ENCODE assay signal across 28 cellular contexts in genomic region chr6:98590957-98591356, GRCh38.
"Had no signal": no experiment of that assay in that cellular context is flagged by ENCODE, and none has a peak within 500 bp of the region (broad histone marks: within the 10 kb centered on the region; RNA-seq: fewer than 3 reads in every experiment).

No MANE protein-coding gene starts in this region.

- H3K4me1 Mint-ChIP-seq: activated CD4-positive, alpha-beta T cell treated with anti-CD3 and anti-CD28 coated beads, Interleukin-2, amount 10 ng/mL, durations not matched to agents 7 days and 5 days; activated CD8-positive, alpha-beta memory T cell treated with anti-CD3 and anti-CD28 coated beads, Interleukin-2, amount 10 ng/mL, durations not matched to agents 7 days and 5 days; activated naive CD8-positive, alpha-beta T cell treated with anti-CD3 and anti-CD28 coated beads, Interleukin-2, amount 50 U/mL, for 24 hours; immature natural killer cell; naive thymus-derived CD4-positive, alpha-beta T cell had no signal

- H3K27me3 ChIP-seq: body of pancreas, cardiac muscle cell, hepatocyte, left lung, pancreas, vagina had no signal

- H3K36me3 ChIP-seq: cardiac muscle cell, left lung, pancreas, thoracic aorta, vagina, WERI-Rb-1 had no signal

- H3K36me3 Mint-ChIP-seq: activated CD8-positive, alpha-beta memory T cell treated with anti-CD3 and anti-CD28 coated beads, Interleukin-2, amount 10 ng/mL, durations not matched to agents 7 days and 5 days; immature natural killer cell; naive thymus-derived CD4-positive, alpha-beta T cell; type B pancreatic cell had no signal

- H3K4me2 ChIP-seq: hepatocyte had no signal

- H3K4me3 Mint-ChIP-seq: activated CD4-positive, alpha-beta T cell treated with anti-CD3 and anti-CD28 coated beads, Interleukin-2, amount 10 ng/mL, durations not matched to agents 7 days and 5 days; activated CD8-positive, alpha-beta memory T cell treated with anti-CD3 and anti-CD28 coated beads, Interleukin-2, amount 10 ng/mL, durations not matched to agents 7 days and 5 days; activated CD8-positive, alpha-beta T cell treated with anti-CD3 and anti-CD28 coated beads for 36 hours; activated naive CD8-positive, alpha-beta T cell treated with anti-CD3 and anti-CD28 coated beads, Interleukin-2, amount 50 U/mL, for 24 hours; activated T-helper 1 cell treated with anti-CD3 and anti-CD28 coated beads, Interleukin-12 subunit alpha, Interleukin-12 subunit beta, Interleukin-2, Interleukin-4 antibody, amounts not matched to agents 30 ng/mL and 10 ng/mL and 1 ng/mL, durations not matched to agents 14 hours and 24 hours and 36 hours; dendritic cell treated with granulocyte-macrophage colony-stimulating factor and Interleukin-4, amounts not matched to agents 40 ng/mL and 50 ng/mL, for 4 days; immature natural killer cell; naive thymus-derived CD4-positive, alpha-beta T cell; type B pancreatic cell had no signal

- H3K9me3 ChIP-seq: body of pancreas, left lung, pancreas, psoas muscle, thoracic aorta, vagina had no signal

- H3K79me2 ChIP-seq: hepatocyte had no signal

- H3K4me3 ChIP-seq: body of pancreas, cardiac muscle cell, hepatocyte, left lung, lung, pancreas, psoas muscle, thoracic aorta, vagina had no signal

- FAIRE-seq: pancreas, TTC549 had no signal

- H3K9me3 Mint-ChIP-seq: activated CD4-positive, alpha-beta T cell treated with anti-CD3 and anti-CD28 coated beads, Interleukin-2, amount 10 ng/mL, durations not matched to agents 7 days and 5 days; activated CD8-positive, alpha-beta T cell treated with anti-CD3 and anti-CD28 coated beads for 36 hours; activated naive CD8-positive, alpha-beta T cell treated with anti-CD3 and anti-CD28 coated beads, Interleukin-2, amount 50 U/mL, for 24 hours; activated T-helper 1 cell treated with anti-CD3 and anti-CD28 coated beads, Interleukin-12 subunit alpha, Interleukin-12 subunit beta, Interleukin-2, Interleukin-4 antibody, amounts not matched to agents 30 ng/mL and 10 ng/mL and 1 ng/mL, durations not matched to agents 14 hours and 24 hours and 36 hours; dendritic cell treated with granulocyte-macrophage colony-stimulating factor and Interleukin-4, amounts not matched to agents 40 ng/mL and 50 ng/mL, for 4 days; type B pancreatic cell had no signal

- H3K27me3 Mint-ChIP-seq: activated CD4-positive, alpha-beta T cell treated with anti-CD3 and anti-CD28 coated beads, Interleukin-2, amount 10 ng/mL, durations not matched to agents 7 days and 5 days; activated CD8-positive, alpha-beta memory T cell treated with anti-CD3 and anti-CD28 coated beads, Interleukin-2, amount 10 ng/mL, durations not matched to agents 7 days and 5 days; activated naive CD8-positive, alpha-beta T cell treated with anti-CD3 and anti-CD28 coated beads, Interleukin-2, amount 50 U/mL, for 24 hours; dendritic cell treated with granulocyte-macrophage colony-stimulating factor and Interleukin-4, amounts not matched to agents 40 ng/mL and 50 ng/mL, for 4 days had no signal

- DNase-seq: activated CD4-positive, alpha-beta T cell treated with anti-CD3 and anti-CD28 coated beads, Interleukin-2, amount 10 ng/mL, durations not matched to agents 7 days and 5 days; activated CD4-positive, CD25-positive, alpha-beta regulatory T cell treated with anti-CD3 and anti-CD28 coated beads, Interleukin-2, amount 50 U/mL, for 72 hours; activated CD8-positive, alpha-beta memory T cell treated with anti-CD3 and anti-CD28 coated beads, Interleukin-2, amount 10 ng/mL, durations not matched to agents 7 days and 5 days; activated CD8-positive, alpha-beta T cell treated with anti-CD3 and anti-CD28 coated beads for 36 hours; activated gamma-delta T cell; activated naive CD4-positive, alpha-beta T cell treated with anti-CD3 and anti-CD28 coated beads, Interleukin-2, amount 50 U/mL, for 16 hours; activated naive CD8-positive, alpha-beta T cell treated with anti-CD3 and anti-CD28 coated beads, Interleukin-2, amount 50 U/mL, for 24 hours; body of pancreas; effector CD4-positive, alpha-beta T cell; foreskin melanocyte; immature natural killer cell; left lung; naive thymus-derived CD4-positive, alpha-beta T cell; pancreas; psoas muscle; right cardiac atrium; stimulated activated CD4-positive, alpha-beta T cell treated with anti-CD3 and anti-CD28 coated beads, Interleukin-4, amount 100 ng/mL, for 24 hours; stimulated activated naive CD4-positive, alpha-beta T cell treated with Interleukin-2 at 50 U/mL for 16 hours; WERI-Rb-1 had no signal

- H2AFZ ChIP-seq: hepatocyte had no signal

- H3K27ac Mint-ChIP-seq: activated CD4-positive, alpha-beta T cell treated with anti-CD3 and anti-CD28 coated beads, Interleukin-2, amount 10 ng/mL, durations not matched to agents 7 days and 5 days; activated CD8-positive, alpha-beta memory T cell treated with anti-CD3 and anti-CD28 coated beads, Interleukin-2, amount 10 ng/mL, durations not matched to agents 7 days and 5 days; activated CD8-positive, alpha-beta T cell treated with anti-CD3 and anti-CD28 coated beads for 36 hours; activated naive CD8-positive, alpha-beta T cell treated with anti-CD3 and anti-CD28 coated beads, Interleukin-2, amount 50 U/mL, for 24 hours; activated T-helper 1 cell treated with anti-CD3 and anti-CD28 coated beads, Interleukin-12 subunit alpha, Interleukin-12 subunit beta, Interleukin-2, Interleukin-4 antibody, amounts not matched to agents 30 ng/mL and 10 ng/mL and 1 ng/mL, durations not matched to agents 14 hours and 24 hours and 36 hours; dendritic cell treated with granulocyte-macrophage colony-stimulating factor and Interleukin-4, amounts not matched to agents 40 ng/mL and 50 ng/mL, for 4 days; immature natural killer cell; naive thymus-derived CD4-positive, alpha-beta T cell; type B pancreatic cell had no signal

- H3K27ac ChIP-seq: body of pancreas, cardiac muscle cell, hepatocyte, left lung, pancreas, psoas muscle, thoracic aorta, vagina, WERI-Rb-1 had no signal

- H3K4me1 ChIP-seq: body of pancreas, left lung, pancreas, psoas muscle, vagina had no signal
